8 cellular contexts compared by ENCODE assay signal in the genomic region with DNA sequence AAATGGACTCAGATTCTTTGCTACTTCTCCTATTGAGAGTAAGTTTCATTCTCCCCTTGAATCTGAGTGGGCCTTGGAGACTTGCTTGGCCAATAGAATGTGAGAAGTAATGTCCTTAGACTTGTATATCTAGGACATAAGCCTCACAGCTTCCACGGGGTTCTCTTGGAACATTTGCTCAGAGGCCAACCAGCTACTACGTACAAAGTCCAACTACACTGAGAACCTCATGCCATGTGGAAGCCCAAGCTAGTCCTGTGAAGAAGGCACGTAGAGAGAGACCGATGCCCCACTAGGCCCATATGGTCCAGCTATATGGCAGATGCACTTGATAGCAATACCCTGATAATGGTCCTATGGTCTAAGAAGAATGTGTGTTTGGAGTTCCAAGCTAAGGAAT.
"Had no signal": no experiment of that assay in that cellular context is flagged by ENCODE, and none has a peak within 500 bp of the region (broad histone marks: within the 10 kb centered on the region; RNA-seq: fewer than 3 reads in every experiment).

No MANE protein-coding gene starts in this region.

- H3K27ac ChIP-seq: GM23248, HL-60 had no signal

- H3K36me3 ChIP-seq: HAP-1 had no signal

- H3K9me3 ChIP-seq: HAP-1 had no signal

- H3K9ac ChIP-seq: GM23248 had no signal

- H3K27ac Mint-ChIP-seq: HFFc6 had no signal

- H3K9me3 Mint-ChIP-seq: HFFc6 had no signal

- H3K4me3 ChIP-seq: GM23248, HAP-1 had no signal

- ATAC-seq: HCT116 had no signal

- DNase-seq: GM23248, GOT3, H7, HFFc6, IMR-90 had no signal
